Comparison of ENCODE assay signal across 25 cellular contexts in the genomic region with DNA sequence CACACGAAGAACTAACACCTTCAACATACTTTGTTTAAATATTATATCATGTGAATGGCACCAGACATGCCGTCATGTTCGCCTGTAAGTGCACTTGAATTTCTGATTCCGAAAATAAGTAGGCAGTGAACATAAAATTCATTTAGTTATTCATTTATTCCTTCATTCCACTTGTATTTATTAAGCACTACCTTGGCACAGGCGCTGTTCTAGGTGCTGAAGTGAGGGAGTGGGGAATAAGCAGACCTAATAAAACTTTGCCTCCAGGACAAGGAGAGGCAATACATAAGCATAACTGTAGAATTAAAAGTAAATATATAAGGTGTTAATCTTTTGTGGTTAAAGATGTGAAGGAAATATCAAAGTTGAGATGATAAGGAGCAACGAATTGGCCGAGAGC.
DNase-seq lines count a peak whose midpoint lies in the region; ATAC-seq, FAIRE-seq and TF ChIP-seq lines count a peak whose summit lies in the region.
"Had no signal": no experiment of that assay in that cellular context is flagged by ENCODE, and none has a peak within 500 bp of the region (broad histone marks: within the 10 kb centered on the region; RNA-seq: fewer than 3 reads in every experiment).

No MANE protein-coding gene starts in this region.

- H3K9me2 ChIP-seq in SK-N-SH (no peaks in the 10 kb centered on the region), PC-3 (replicated peaks; ENCODE audit: low read length) (no peaks in the 10 kb centered on the region), hepatocyte (replicated peaks; ENCODE audit: insufficient read depth) (no peaks in the 10 kb centered on the region)

- H2AFZ ChIP-seq in SK-N-SH (ENCODE audit: low read depth) (no peak overlapping the region), PC-3 (ENCODE audit: low read length) (no peak overlapping the region), hepatocyte (no peak overlapping the region)

- H3K36me3 ChIP-seq in SK-N-SH (replicated peaks in 1 of 2; ENCODE audit: control insufficient read depth in 1 of 2, insufficient read depth in 2 of 2, low read length in 1 of 2) (no peaks in the 10 kb centered on the region), PC-3 (ENCODE audit: low read depth, low read length) (no peaks in the 10 kb centered on the region), hepatocyte (replicated peaks; ENCODE audit: insufficient read depth, low read depth) (no peaks in the 10 kb centered on the region), spleen (no peaks in the 10 kb centered on the region)
- H3K36me3 ChIP-seq: BE2C had no signal

- peaks cover 30% of the 10 kb centered on the region for H3K27me3 Mint-ChIP-seq in progenitor cell of endocrine pancreas
- H3K27me3 Mint-ChIP-seq: CD4-positive, CD25-positive, alpha-beta regulatory T cell had no signal

- POLR2A ChIA-PET in SK-N-SH (lab: Yijun Ruan, JAX) (no interaction called here), PC-3 (lab: Charles Lee; ENCODE audit: unreplicated experiment) (no interaction called here)

- no peak overlapping the region for H3K27ac ChIP-seq in SK-N-SH (ENCODE audit: low read depth in 2 of 2, low read length in 1 of 2)
- H3K27ac ChIP-seq in PC-3 (ENCODE audit: low read length): no peak overlapping the region
- no peak overlapping the region for H3K27ac ChIP-seq in hepatocyte
- no peak overlapping the region for H3K27ac ChIP-seq in spleen
- H3K27ac ChIP-seq: 22Rv1, HL-60, RWPE1 had no signal

- no peak for FAIRE-seq in HTR-8/SVneo (lab: Jason Lieb, UNC)
- FAIRE-seq: GM12892, H54, K562 had no signal

- CTCF ChIA-PET in SK-N-SH (lab: Yijun Ruan, JAX) (no interaction called here), PC-3 (lab: Charles Lee) (no interaction called here)

- no peak overlapping the region for H3K4me3 ChIP-seq in SK-N-SH (ENCODE audit: low read depth in 2 of 2, low read length in 1 of 2)
- H3K4me3 ChIP-seq in PC-3 (ENCODE audit: low read length): no peak overlapping the region
- no peak overlapping the region for H3K4me3 ChIP-seq in hepatocyte
- no peak overlapping the region for H3K4me3 ChIP-seq in spleen
- H3K4me3 ChIP-seq: K562 had no signal

- H3K36me3 Mint-ChIP-seq in progenitor cell of endocrine pancreas (ENCODE audit: insufficient read depth): no peaks in the 10 kb centered on the region
- H3K36me3 Mint-ChIP-seq: CD4-positive, CD25-positive, alpha-beta regulatory T cell had no signal

- no peak overlapping the region for H3K27ac Mint-ChIP-seq in progenitor cell of endocrine pancreas
- H3K27ac Mint-ChIP-seq: CD4-positive, CD25-positive, alpha-beta regulatory T cell; HFFc6 had no signal

- TF ChIP-seq POLR2A in spleen (IDR thresholded peaks at IDR 0.05): no peak

- DNase-seq in SK-N-SH (no peak), PC-3 (peak; percentile 14), hepatocyte (ENCODE audit: low spot score) (peak; percentile 8), progenitor cell of endocrine pancreas (ENCODE audit: low spot score, unreplicated experiment) (peak; percentile 34), spleen (no peak), HTR-8/SVneo (ENCODE audit: insufficient read length, low spot score) (no peak)
- DNase-seq: BE2C; Caco-2; CD4-positive, CD25-positive, alpha-beta regulatory T cell; EL; HFFc6; NCI-H1105 treated with DMSO at 0.1 percent for 48 hours; NCI-H1694; NCI-H2081 treated with DMSO at 0.1 percent for 48 hours; NCI-H510A; NCI-H748 treated with DMSO at 0.1 percent for 48 hours; SIG-M5 had no signal

- no peak for TF ChIP-seq RAD21 in SK-N-SH (IDR thresholded peaks at IDR 0.05; ENCODE audit: low read length)

- no peaks in the 10 kb centered on the region for H3K4me1 Mint-ChIP-seq in progenitor cell of endocrine pancreas (ENCODE audit: low read depth)
- H3K4me1 Mint-ChIP-seq: CD4-positive, CD25-positive, alpha-beta regulatory T cell had no signal

- H3K4me2 ChIP-seq in SK-N-SH (no peak overlapping the region), PC-3 (ENCODE audit: low read length) (no peak overlapping the region), hepatocyte (no peak overlapping the region)

- H3F3A ChIP-seq in SK-N-SH (replicated peaks; ENCODE audit: insufficient read depth) (no peaks in the 10 kb centered on the region), PC-3 (ENCODE audit: low read length, unreplicated experiment) (no peaks in the 10 kb centered on the region)

- no peaks in the 10 kb centered on the region for H3K79me2 ChIP-seq in SK-N-SH (ENCODE audit: insufficient read depth)
- no peaks in the 10 kb centered on the region for H3K79me2 ChIP-seq in PC-3 (ENCODE audit: low read length)
- H3K79me2 ChIP-seq in hepatocyte: no peaks in the 10 kb centered on the region

- H4K20me1 ChIP-seq in SK-N-SH (ENCODE audit: insufficient read depth) (no peaks in the 10 kb centered on the region), PC-3 (ENCODE audit: low read length) (no peaks in the 10 kb centered on the region), hepatocyte (ENCODE audit: insufficient read depth, poor library complexity, severe bottlenecking) (no peaks in the 10 kb centered on the region)

- TF ChIP-seq EP300 in SK-N-SH (IDR thresholded peaks at IDR 0.05; ENCODE audit: borderline replicate concordance in 1 of 2, low read depth in 1 of 2, low read length in 1 of 2): no peak

- ATAC-seq in SK-N-SH treated with all-trans-retinoic acid at 6 μM for 48 hours: no peak
- ATAC-seq in PC-3: no peak
- no peak for ATAC-seq in HG03354 (IDR thresholded peaks at IDR 0.05; ENCODE audit: poor library complexity, severe bottlenecking, unreplicated experiment)
- ATAC-seq: K562 had no signal

- H3K9me3 Mint-ChIP-seq in progenitor cell of endocrine pancreas (ENCODE audit: low read depth): no peaks in the 10 kb centered on the region

- H3K9me3 ChIP-seq in SK-N-SH (no peaks in the 10 kb centered on the region), PC-3 (ENCODE audit: low read length) (no peaks in the 10 kb centered on the region), hepatocyte (ENCODE audit: low read depth) (no peaks in the 10 kb centered on the region), spleen (no peaks in the 10 kb centered on the region)
- H3K9me3 ChIP-seq: BE2C, Caco-2 had no signal

- BruUV-seq in PC-3 (replicated peaks; lab: Mats Ljungman, UMichigan): no TSS peak

- H3K4me3 Mint-ChIP-seq in progenitor cell of endocrine pancreas (ENCODE audit: low read depth): no peak overlapping the region
- H3K4me3 Mint-ChIP-seq: CD4-positive, CD25-positive, alpha-beta regulatory T cell; HFFc6 had no signal

- H3K9ac ChIP-seq in SK-N-SH (no peak overlapping the region), PC-3 (ENCODE audit: low read length) (no peak overlapping the region)

- intact Hi-C loops in PC-3 (cut with micrococcal nuclease) (no loop called here), spleen (cut with DNase I; ENCODE audit: low total_unique reads) (no loop called here)

- 1% methylated on average over 7 of the region's 7 CpGs for WGBS in SK-N-SH (ENCODE audit: low lambda C conversion rate)
- WGBS in hepatocyte (ENCODE audit: low lambda C conversion rate, missing lambda C conversion rate): 55% methylated on average over 7 of the region's 7 CpGs
- WGBS in spleen, 5 donors: 39 to 53% (median 43%) methylated on average over 7 of the region's 7 CpGs

- no peaks in the 10 kb centered on the region for H3K4me1 ChIP-seq in SK-N-SH (ENCODE audit: control insufficient read depth in 1 of 2, insufficient read depth in 2 of 2, low read depth in 1 of 2, low read length in 1 of 2)
- no peaks in the 10 kb centered on the region for H3K4me1 ChIP-seq in PC-3 (ENCODE audit: insufficient read depth, low read length)
- no peaks in the 10 kb centered on the region for H3K4me1 ChIP-seq in hepatocyte (ENCODE audit: insufficient read depth)
- H3K4me1 ChIP-seq in spleen: no peaks in the 10 kb centered on the region
- H3K4me1 ChIP-seq: BE2C, Caco-2 had no signal

- TF ChIP-seq CTCF in SK-N-SH (IDR thresholded peaks at IDR 0.05) (no peak), PC-3 (conservative IDR thresholded peaks at IDR 0.05; ENCODE audit: low read depth, low read length) (no peak), hepatocyte (IDR thresholded peaks at IDR 0.05; ENCODE audit: poor library complexity) (no peak), progenitor cell of endocrine pancreas (IDR thresholded peaks at IDR 0.05; ENCODE audit: unreplicated experiment) (no peak), spleen (IDR thresholded peaks at IDR 0.05 in 8 of 11, conservative IDR thresholded peaks at IDR 0.05 in 3 of 11) (no peak)

- H3K27me3 ChIP-seq in SK-N-SH (ENCODE audit: insufficient read depth) (no peaks in the 10 kb centered on the region), PC-3 (ENCODE audit: low read length) (no peaks in the 10 kb centered on the region), hepatocyte (no peaks in the 10 kb centered on the region), spleen (replicated peaks in 1 of 7) (peaks cover 0 to 5% (median 0%) of the 10 kb centered on the region in 7 donors)
- H3K27me3 ChIP-seq: BE2C had no signal

TF ChIP-seq in SK-N-SH treated with all-trans-retinoic acid at 6 μM for 48 hours, 23 proteins besides CTCF, POLR2A, EP300 and RAD21:
- TF ChIP-seq, protein P1, sequence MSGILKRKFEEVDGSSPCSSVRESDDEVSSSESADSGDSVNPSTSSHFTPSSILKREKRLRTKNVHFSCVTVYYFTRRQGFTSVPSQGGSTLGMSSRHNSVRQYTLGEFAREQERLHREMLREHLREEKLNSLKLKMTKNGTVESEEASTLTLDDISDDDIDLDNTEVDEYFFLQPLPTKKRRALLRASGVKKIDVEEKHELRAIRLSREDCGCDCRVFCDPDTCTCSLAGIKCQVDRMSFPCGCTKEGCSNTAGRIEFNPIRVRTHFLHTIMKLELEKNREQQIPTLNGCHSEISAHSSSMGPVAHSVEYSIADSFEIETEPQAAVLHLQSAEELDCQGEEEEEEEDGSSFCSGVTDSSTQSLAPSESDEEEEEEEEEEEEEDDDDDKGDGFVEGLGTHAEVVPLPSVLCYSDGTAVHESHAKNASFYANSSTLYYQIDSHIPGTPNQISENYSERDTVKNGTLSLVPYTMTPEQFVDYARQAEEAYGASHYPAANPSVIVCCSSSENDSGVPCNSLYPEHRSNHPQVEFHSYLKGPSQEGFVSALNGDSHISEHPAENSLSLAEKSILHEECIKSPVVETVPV (CRISPR knock-in tag; IDR thresholded peaks at IDR 0.05): no peak
- TF ChIP-seq SNAI2 (CRISPR knock-in tag; IDR thresholded peaks at IDR 0.05) (no peak), TOX (CRISPR knock-in tag; IDR thresholded peaks at IDR 0.05; ENCODE audit: borderline replicate concordance) (no peak), RARB (CRISPR knock-in tag; IDR thresholded peaks at IDR 0.05) (no peak)
TF ChIP-seq in SK-N-SH treated with all-trans-retinoic acid at 6 μM for 48 hours: peak in this region for 0.

Comparison
In these comparisons a context has a peak if more than half of its experiments do, and no peak if none do; other contexts are left out.
1. DNase-seq: peak in PC-3 (single experiment), hepatocyte (single experiment) and progenitor cell of endocrine pancreas (single experiment); none in SK-N-SH (single experiment), spleen (single experiment) and HTR-8/SVneo (single experiment).